In the genomic region with DNA sequence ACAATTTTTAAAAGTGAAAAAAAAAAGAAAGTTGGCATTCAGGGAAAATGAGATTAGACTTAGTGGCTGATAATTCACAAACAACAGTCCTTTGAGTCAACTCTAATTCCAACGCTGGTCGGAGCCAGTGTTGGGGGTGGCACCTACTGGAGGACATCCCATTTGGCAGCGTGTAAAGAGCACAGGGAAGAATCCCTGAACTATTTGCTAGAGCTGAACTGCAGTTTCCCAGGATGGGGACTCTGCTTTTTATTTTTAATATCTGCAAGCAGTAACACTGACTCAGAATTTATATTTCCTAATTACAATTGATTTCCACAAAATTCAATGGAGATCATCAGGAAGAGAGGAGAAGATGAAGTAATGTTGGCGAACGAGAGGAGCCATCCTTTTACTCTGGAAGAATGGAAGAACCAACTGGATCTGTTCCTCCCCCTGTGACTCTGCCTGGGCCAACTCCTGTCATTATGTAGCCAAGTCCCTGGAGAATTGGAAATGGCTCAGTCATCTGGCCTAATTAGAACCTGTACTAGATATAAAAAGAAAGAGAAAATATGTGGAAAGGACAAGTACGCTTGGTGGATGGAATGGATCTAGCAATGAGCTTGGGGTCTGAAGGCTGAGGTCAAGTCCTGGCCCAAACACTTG, we compare ENCODE assay signal across 18 cellular contexts.
DNase-seq lines count a peak whose midpoint lies in the region; ATAC-seq and TF ChIP-seq lines count a peak whose summit lies in the region.
"Had no signal": no experiment of that assay in that cellular context is flagged by ENCODE, and none has a peak within 500 bp of the region (broad histone marks: within the 10 kb centered on the region; RNA-seq: fewer than 3 reads in every experiment).

No MANE protein-coding gene starts in this region.

- TF ChIP-seq CTCF in glutamatergic neuron (IDR thresholded peaks at IDR 0.05; ENCODE audit: partially characterized antibody, unreplicated experiment) = no peak

- H3K36me3 Mint-ChIP-seq in CD4-positive, alpha-beta memory T cell = peaks cover 73 to 91% of the 10 kb centered on the region in 2 donors
- H3K36me3 Mint-ChIP-seq in glutamatergic neuron (ENCODE audit: unreplicated experiment) = no peaks in the 10 kb centered on the region

- H3K27me3 ChIP-seq in CD4-positive, alpha-beta memory T cell (ENCODE audit: insufficient read depth, low read length) = no peaks in the 10 kb centered on the region
- H3K27me3 ChIP-seq: neutrophil had no signal

- H3K27ac ChIP-seq in CD4-positive, alpha-beta memory T cell (ENCODE audit: low read depth, low read length) = no peak overlapping the region

- H3K27ac Mint-ChIP-seq in CD4-positive, alpha-beta memory T cell = peak overlapping the region in 4 of 7 donors; percentile 17 to 80 (median 38)
- no peak overlapping the region for H3K27ac Mint-ChIP-seq in glutamatergic neuron (ENCODE audit: unreplicated experiment)

- POLR2A ChIA-PET in CD4-positive, alpha-beta memory T cell (lab: Charles Lee; ENCODE audit: partially characterized antibody) = no interaction called here

- H3K36me3 ChIP-seq in CD4-positive, alpha-beta memory T cell (ENCODE audit: insufficient read depth, low read length) = peaks cover 32% of the 10 kb centered on the region

- no peak for ATAC-seq in GM18517 (IDR thresholded peaks at IDR 0.05; ENCODE audit: unreplicated experiment)
- ATAC-seq: K562; stimulated activated naive CD8-positive, alpha-beta T cell treated with anti-CD3 and anti-CD28 coated beads, Interleukin-15, Interleukin-2, amounts not matched to agents 100 U/mL and 50 U/mL, for 24 hours had no signal

- DNase-seq in CD4-positive, alpha-beta memory T cell = no peak
- DNase-seq in NCI-H69 (lab: John Stamatoyannopoulos, UW) (peak; percentile 49), glutamatergic neuron (no peak), putamen (ENCODE audit: low spot score) (peak; percentile 64), SIG-M5 treated with dmso at 0.1 percent for 504 hours (lab: John Stamatoyannopoulos, UW; ENCODE audit: unreplicated experiment) (no peak), NCI-H774 (lab: John Stamatoyannopoulos, UW) (no peak), cortex of kidney (lab: John Stamatoyannopoulos, UW) (no peak)
- DNase-seq: activated gamma-delta T cell treated with Interleukin-2 at 50 U/mL for 16 hours; DND-41; effector CD8-positive, alpha-beta T cell; mesenchymal stem cell; NCI-H524; stimulated activated naive CD8-positive, alpha-beta T cell treated with anti-CD3 and anti-CD28 coated beads, Interleukin-15, Interleukin-2, amounts not matched to agents 100 U/mL and 50 U/mL, for 24 hours; SW 1271 had no signal

- H3K9me3 ChIP-seq in CD4-positive, alpha-beta memory T cell (ENCODE audit: control insufficient read depth in 1 of 2, low read length in 2 of 2) = no peaks in the 10 kb centered on the region
- H3K9me3 ChIP-seq: neutrophil had no signal

- intact Hi-C loops in CD4-positive, alpha-beta memory T cell (cut with micrococcal nuclease) = no loop called here

- H3K9me3 Mint-ChIP-seq in CD4-positive, alpha-beta memory T cell = peaks cover 0 to 2% (median 0%) of the 10 kb centered on the region in 8 donors
- H3K9me3 Mint-ChIP-seq in glutamatergic neuron (ENCODE audit: unreplicated experiment) = no peaks in the 10 kb centered on the region

- no peaks in the 10 kb centered on the region for H3K27me3 Mint-ChIP-seq in CD4-positive, alpha-beta memory T cell
- peaks cover 2% of the 10 kb centered on the region for H3K27me3 Mint-ChIP-seq in glutamatergic neuron (ENCODE audit: unreplicated experiment)

- H3K4me1 Mint-ChIP-seq in CD4-positive, alpha-beta memory T cell = peaks cover 2 to 22% (median 15%) of the 10 kb centered on the region in 4 donors
- peaks cover 16% of the 10 kb centered on the region for H3K4me1 Mint-ChIP-seq in glutamatergic neuron (ENCODE audit: low read depth, unreplicated experiment)

- peaks cover 5% of the 10 kb centered on the region for H3K4me1 ChIP-seq in CD4-positive, alpha-beta memory T cell (ENCODE audit: insufficient read depth, low read length)

- CTCF ChIA-PET in CD4-positive, alpha-beta memory T cell (lab: Charles Lee; ENCODE audit: partially characterized antibody) = no interaction called here

- no peak overlapping the region for H3K4me3 ChIP-seq in CD4-positive, alpha-beta memory T cell (ENCODE audit: low read length in 2 of 2)
- H3K4me3 ChIP-seq: K562, skin epidermis had no signal

- H3K4me3 Mint-ChIP-seq in CD4-positive, alpha-beta memory T cell = no peak overlapping the region
- peak overlapping the region; percentile 51 for H3K4me3 Mint-ChIP-seq in glutamatergic neuron (ENCODE audit: unreplicated experiment)

Comparison
In these comparisons a context has a peak if more than half of its experiments do, and no peak if none do; other contexts are left out.
1. DNase-seq: peak in NCI-H69 (single experiment) and putamen (single experiment); none in CD4-positive, alpha-beta memory T cell (0 of 5), glutamatergic neuron (single experiment), SIG-M5 treated with dmso at 0.1 percent for 504 hours (single experiment), NCI-H774 (single experiment) and cortex of kidney (single experiment).